Comparison of ENCODE assay signal across 11 cellular contexts in genomic region chrX:106613277-106613676, GRCh38. TPM values are rescaled to one million over a fixed set of nuclear protein-coding genes. Genes with fewer than 3 reads are reported as not detected.
DNase-seq lines count a peak whose midpoint lies in the region; ATAC-seq and TF ChIP-seq lines count a peak whose summit lies in the region.
"Had no signal": no experiment of that assay in that cellular context is flagged by ENCODE, and none has a peak within 500 bp of the region (broad histone marks: within the 10 kb centered on the region; RNA-seq: fewer than 3 reads in every experiment).

No MANE protein-coding gene starts in this region.

- in situ Hi-C loops in astrocyte of the spinal cord (cut with HindIII; ENCODE audit: low sequenced_read_pairs), result no loop called here

- no peak overlapping the region for H3K9ac ChIP-seq in HUES64 (ENCODE audit: low read depth, low read length)

- CTCF ChIA-PET in CD8-positive, alpha-beta memory T cell (lab: Charles Lee), result interaction anchor here (2.4 kb wide), 1 partner anchor 132 kb away, joined by 9 read pairs; no protein-coding TSS in a partner anchor

- H3K4me3 ChIP-seq in CD8-positive, alpha-beta memory T cell (ENCODE audit: low read length), result peak overlapping the region; percentile 95
- H3K4me3 ChIP-seq in HUES64 (ENCODE audit: low read length) (0 out of 2 replicates have a peak overlapping the region, but pooled peaks have one; percentile 79), astrocyte of the spinal cord (ENCODE audit: low read depth, low read length) (peak overlapping the region; percentile 61)

- no peak for ATAC-seq in natural killer cell treated with Interleukin-12 subunit alpha and Interleukin-12 subunit beta and Interleukin-15 and Interleukin-18, amount 100 ng/mL, for 72 hours
- ATAC-seq in GM21423 (IDR thresholded peaks at IDR 0.05; ENCODE audit: unreplicated experiment) (no peak), HG03520 (IDR thresholded peaks at IDR 0.05; ENCODE audit: unreplicated experiment) (no peak)

- 43% methylated on average over 1 of the region's 4 CpGs for whole genome bisulfite sequencing in HUES64

- peaks cover 14 to 36% (median 22%) of the 10 kb centered on the region in 3 donors for H3K4me1 Mint-ChIP-seq in CD8-positive, alpha-beta memory T cell
- H3K4me1 Mint-ChIP-seq in natural killer cell treated with Interleukin-12 subunit alpha and Interleukin-12 subunit beta and Interleukin-15 and Interleukin-18, amount 100 ng/mL, for 72 hours (ENCODE audit: low read depth in 2 of 2), result peaks cover 17 to 23% of the 10 kb centered on the region in 2 donors

- H3K36me3 Mint-ChIP-seq in CD8-positive, alpha-beta memory T cell, result peaks cover 0 to 6% (median 0%) of the 10 kb centered on the region in 3 donors
- H3K36me3 Mint-ChIP-seq in natural killer cell treated with Interleukin-12 subunit alpha and Interleukin-12 subunit beta and Interleukin-15 and Interleukin-18, amount 100 ng/mL, for 72 hours, result peaks cover 4% of the 10 kb centered on the region

- H3K27ac ChIP-seq in CD8-positive, alpha-beta memory T cell (ENCODE audit: low read depth, low read length), result no peak overlapping the region
- no peak overlapping the region for H3K27ac ChIP-seq in HUES64 (ENCODE audit: low read depth, low read length)

- no peak for TF ChIP-seq CTCF in astrocyte of the spinal cord (IDR thresholded peaks at IDR 0.05; ENCODE audit: low read depth, low read length)

- no peak for DNase-seq in CD8-positive, alpha-beta memory T cell
- no peak for DNase-seq in astrocyte of the spinal cord (ENCODE audit: low read depth, low spot score)
- DNase-seq in natural killer cell treated with Interleukin-12 subunit alpha and Interleukin-12 subunit beta and Interleukin-15 and Interleukin-18, amount 100 ng/mL, for 72 hours (ENCODE audit: low spot score), result no peak
- no peak for DNase-seq in stimulated activated CD4-positive, alpha-beta T cell treated with anti-CD3 and anti-CD28 coated beads, Interleukin-4, amount 100 ng/mL, for 24 hours
- DNase-seq in RPMI8226, result no peak
- DNase-seq: amygdala, DMS153, NCI-H510A had no signal

- no peaks in the 10 kb centered on the region for H3K36me3 ChIP-seq in CD8-positive, alpha-beta memory T cell (ENCODE audit: insufficient read depth, low read length)
- no peaks in the 10 kb centered on the region for H3K36me3 ChIP-seq in HUES64 (ENCODE audit: insufficient read depth, low read length)

- H3K4me3 Mint-ChIP-seq in CD8-positive, alpha-beta memory T cell, result peak overlapping the region; percentile 92 to 98 (median 93)
- H3K4me3 Mint-ChIP-seq in natural killer cell treated with Interleukin-12 subunit alpha and Interleukin-12 subunit beta and Interleukin-15 and Interleukin-18, amount 100 ng/mL, for 72 hours, result peak overlapping the region; percentile 99

- POLR2A ChIA-PET in CD8-positive, alpha-beta memory T cell (lab: Charles Lee), result no interaction called here

- no peaks in the 10 kb centered on the region for H3K4me1 ChIP-seq in CD8-positive, alpha-beta memory T cell (ENCODE audit: insufficient read depth, low read length)
- no peaks in the 10 kb centered on the region for H3K4me1 ChIP-seq in HUES64 (ENCODE audit: insufficient read depth, low read length)

- H3K27me3 ChIP-seq in CD8-positive, alpha-beta memory T cell (ENCODE audit: insufficient read depth, low read length, poor library complexity, severe bottlenecking), result no peaks in the 10 kb centered on the region
- peaks cover 25% of the 10 kb centered on the region for H3K27me3 ChIP-seq in HUES64 (ENCODE audit: insufficient read depth, low read length)

- no peaks in the 10 kb centered on the region for H3K9me3 Mint-ChIP-seq in CD8-positive, alpha-beta memory T cell
- H3K9me3 Mint-ChIP-seq in natural killer cell treated with Interleukin-12 subunit alpha and Interleukin-12 subunit beta and Interleukin-15 and Interleukin-18, amount 100 ng/mL, for 72 hours, result no peaks in the 10 kb centered on the region

- no peaks in the 10 kb centered on the region for H3K9me3 ChIP-seq in CD8-positive, alpha-beta memory T cell (ENCODE audit: low read length)
- no peaks in the 10 kb centered on the region for H3K9me3 ChIP-seq in HUES64 (ENCODE audit: insufficient read depth, low read depth, low read length)

- H3K27me3 Mint-ChIP-seq in CD8-positive, alpha-beta memory T cell, result peaks cover 0 to 10% of the 10 kb centered on the region in 2 donors
- H3K27me3 Mint-ChIP-seq in natural killer cell treated with Interleukin-12 subunit alpha and Interleukin-12 subunit beta and Interleukin-15 and Interleukin-18, amount 100 ng/mL, for 72 hours, result peaks cover 0 to 21% of the 10 kb centered on the region in 2 donors

- peak overlapping the region in 5 of 8 donors; percentile 4 to 92 (median 26) for H3K27ac Mint-ChIP-seq in CD8-positive, alpha-beta memory T cell
- H3K27ac Mint-ChIP-seq in natural killer cell treated with Interleukin-12 subunit alpha and Interleukin-12 subunit beta and Interleukin-15 and Interleukin-18, amount 100 ng/mL, for 72 hours, result no peak overlapping the region

RNA-seq across cellular contexts. Expression of gene RADX, which starts 1.5 kb away (rescaled TPM):
- total RNA-seq in CD8-positive, alpha-beta memory T cell, result 1 to 10 TPM; 6.7 to 6.8 TPM
- polyA plus RNA-seq in CD8-positive, alpha-beta memory T cell, result 2.4 TPM
- 3.2 TPM for polyA plus RNA-seq in HUES64 (2013, experiment 1 of 2)
- 3.9 TPM for polyA plus RNA-seq in HUES64 (2013, experiment 2 of 2)
- total RNA-seq in natural killer cell treated with Interleukin-12 subunit alpha and Interleukin-12 subunit beta and Interleukin-15 and Interleukin-18, amount 100 ng/mL, for 72 hours, result 1 to 10 TPM; 5.2 to 7.6 TPM

Comparison
In these comparisons a context has a peak if more than half of its experiments do, and no peak if none do; other contexts are left out.
1. H3K27ac Mint-ChIP-seq: peak in CD8-positive, alpha-beta memory T cell (5 of 8); none in natural killer cell treated with Interleukin-12 subunit alpha and Interleukin-12 subunit beta and Interleukin-15 and Interleukin-18, amount 100 ng/mL, for 72 hours (0 of 2).
2. Peak in every context shown above with its lines, with median percentiles within 50 percentile points of each other: H3K4me3 ChIP-seq.